Comparison of ENCODE assay signal across 17 cellular contexts in genomic region chr17:31688704-31689103, GRCh38.
"Had no signal": no experiment of that assay in that cellular context is flagged by ENCODE, and none has a peak within 500 bp of the region (broad histone marks: within the 10 kb centered on the region; RNA-seq: fewer than 3 reads in every experiment).

No MANE protein-coding gene starts in this region.

- ATAC-seq: activated T-helper 17 cell treated with anti-CD3 and anti-CD28 coated beads, Interleukin-2, amount 50 U/mL, for 72 hours; heart left ventricle; left colon; sciatic nerve had no signal

- H3K4me1 ChIP-seq: spleen, testis had no signal

- H3K27me3 ChIP-seq: ascending aorta, heart left ventricle, ovary, stomach, testis had no signal

- DNase-seq: activated CD4-positive, alpha-beta T cell treated with anti-CD3 and anti-CD28 coated beads, Interleukin-2, amount 50 U/mL, for 4 hours; activated CD4-positive, CD25-positive, alpha-beta regulatory T cell treated with anti-CD3 and anti-CD28 coated beads, Interleukin-2, amount 50 U/mL, for 72 hours; activated naive CD4-positive, alpha-beta T cell treated with Interleukin-2 at 50 U/mL for 16 hours; dermis blood vessel endothelial cell; heart left ventricle; left colon; midbrain; ovary; spleen; stomach; T1000; testis had no signal

- H3K9me3 ChIP-seq: ascending aorta, heart left ventricle, ovary, spleen, stomach, testis had no signal

- H3K36me3 ChIP-seq: ascending aorta, heart left ventricle, ovary, spleen, stomach had no signal

- H3K27ac ChIP-seq: ascending aorta, epithelial cell of prostate, heart left ventricle, ovary, spleen, stomach, testis had no signal

- H3K4me3 ChIP-seq: ascending aorta, heart left ventricle, lung, ovary, spleen, stomach, testis had no signal
